ENCODE assay signal across 9 cellular contexts in the genomic region with DNA sequence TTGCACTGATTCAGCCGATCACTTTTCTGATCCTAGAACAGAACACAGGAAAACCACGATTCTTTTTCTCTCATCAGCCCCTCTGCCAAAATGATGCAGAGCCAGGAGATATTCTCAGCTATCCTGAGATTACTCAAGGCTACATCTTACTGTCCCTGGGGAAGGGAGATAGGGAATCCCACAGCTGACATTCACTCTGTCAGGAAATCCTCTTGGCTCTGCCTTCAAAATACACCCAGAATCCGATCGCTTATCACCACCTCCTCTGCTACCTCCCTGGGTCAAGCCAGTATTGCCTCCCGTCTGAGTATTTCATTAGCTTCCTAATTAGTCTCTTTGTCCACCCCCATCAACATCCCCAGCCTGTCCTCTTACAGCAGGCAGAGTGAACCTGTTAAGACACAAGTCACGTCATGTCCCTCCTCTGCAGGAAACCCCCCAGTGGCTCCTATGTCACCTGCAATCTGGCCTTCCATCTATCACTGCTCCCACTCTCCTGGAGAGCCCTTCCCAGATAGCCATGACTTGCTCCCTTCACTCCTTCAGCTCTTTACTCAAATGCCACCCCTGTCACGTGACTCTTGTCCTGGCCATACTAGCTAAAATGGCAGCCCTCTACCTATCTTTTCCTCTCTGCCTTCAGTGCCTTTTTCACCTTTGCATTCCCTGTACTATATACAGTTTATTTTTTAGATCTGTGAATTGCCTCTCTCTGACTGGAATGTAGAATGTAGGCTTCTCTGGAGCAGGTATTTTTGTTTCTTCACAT.
DNase-seq lines count a peak whose midpoint lies in the region; ATAC-seq and TF ChIP-seq lines count a peak whose summit lies in the region.
"Had no signal": no experiment of that assay in that cellular context is flagged by ENCODE, and none has a peak within 500 bp of the region (broad histone marks: within the 10 kb centered on the region; RNA-seq: fewer than 3 reads in every experiment).

No MANE protein-coding gene starts in this region.

- H4K5ac ChIP-seq in mesendoderm (ENCODE audit: low read length): no peak overlapping the region

- H3K36me3 ChIP-seq in endodermal cell (ENCODE audit: control insufficient read depth, insufficient read depth, low read length): no peaks in the 10 kb centered on the region
- H3K36me3 ChIP-seq in mesendoderm (ENCODE audit: control insufficient read depth, insufficient read depth, low read length): no peaks in the 10 kb centered on the region
- H3K36me3 ChIP-seq in transverse colon: no peaks in the 10 kb centered on the region
- H3K36me3 ChIP-seq in H7 (replicated peaks; ENCODE audit: control insufficient read depth, insufficient read depth, low read length): no peaks in the 10 kb centered on the region

- H3K23ac ChIP-seq in mesendoderm (ENCODE audit: low read length): no peak overlapping the region

- H3K36me3 Mint-ChIP-seq in T-helper 1 cell treated with Interleukin-12 subunit alpha and Interleukin-12 subunit beta and Interleukin-4 antibody, amounts not matched to agents 30 μg/mL and 1 μg/mL, for 36 hours (ENCODE audit: low read depth): peaks cover 17% of the 10 kb centered on the region
- H3K36me3 Mint-ChIP-seq in endodermal cell (ENCODE audit: low read depth): no peaks in the 10 kb centered on the region

- no peak overlapping the region for H3K4me3 Mint-ChIP-seq in T-helper 1 cell treated with Interleukin-12 subunit alpha and Interleukin-12 subunit beta and Interleukin-4 antibody, amounts not matched to agents 30 μg/mL and 1 μg/mL, for 36 hours
- no peak overlapping the region for H3K4me3 Mint-ChIP-seq in endodermal cell

- H4K8ac ChIP-seq in mesendoderm (ENCODE audit: low read depth, low read length): peak overlapping the region; percentile 42

- ATAC-seq in HG02623 (IDR thresholded peaks at IDR 0.05; ENCODE audit: unreplicated experiment): no peak

- H3K9me3 Mint-ChIP-seq in T-helper 1 cell treated with Interleukin-12 subunit alpha and Interleukin-12 subunit beta and Interleukin-4 antibody, amounts not matched to agents 30 μg/mL and 1 μg/mL, for 36 hours: no peaks in the 10 kb centered on the region
- no peaks in the 10 kb centered on the region for H3K9me3 Mint-ChIP-seq in endodermal cell

- peak overlapping the region; percentile 86 for H2BK15ac ChIP-seq in mesendoderm (replicated peaks; ENCODE audit: low read depth)

- peak overlapping the region; percentile 12 for H3K27ac Mint-ChIP-seq in T-helper 1 cell treated with Interleukin-12 subunit alpha and Interleukin-12 subunit beta and Interleukin-4 antibody, amounts not matched to agents 30 μg/mL and 1 μg/mL, for 36 hours
- H3K27ac Mint-ChIP-seq in endodermal cell: peak overlapping the region; percentile 47

- H3K79me1 ChIP-seq in mesendoderm (ENCODE audit: low read length): no peaks in the 10 kb centered on the region

- no peak for TF ChIP-seq EP300 in transverse colon (IDR thresholded peaks at IDR 0.05; ENCODE audit: low read depth)

- no peaks in the 10 kb centered on the region for H3K27me3 Mint-ChIP-seq in T-helper 1 cell treated with Interleukin-12 subunit alpha and Interleukin-12 subunit beta and Interleukin-4 antibody, amounts not matched to agents 30 μg/mL and 1 μg/mL, for 36 hours (ENCODE audit: low read depth)
- no peaks in the 10 kb centered on the region for H3K27me3 Mint-ChIP-seq in endodermal cell (ENCODE audit: insufficient read depth)

- no peak overlapping the region for H2AK5ac ChIP-seq in mesendoderm (ENCODE audit: low read length)

- H3K4ac ChIP-seq in mesendoderm (ENCODE audit: low read depth, low read length): peak overlapping the region; percentile 48

- H3K9ac ChIP-seq in endodermal cell (ENCODE audit: extremely low read depth, low read length, poor library complexity, severe bottlenecking) (peak overlapping the region; percentile 7), mesendoderm (ENCODE audit: low read length) (peak overlapping the region; percentile 32)

- no peak overlapping the region for H3K4me2 ChIP-seq in mesendoderm (ENCODE audit: low read length)

- no peaks in the 10 kb centered on the region for H3K79me2 ChIP-seq in mesendoderm (ENCODE audit: control insufficient read depth, insufficient read depth, low read length)

- peak overlapping the region; percentile 53 for H2BK5ac ChIP-seq in mesendoderm (ENCODE audit: low read length)

- H3K9me3 ChIP-seq in endodermal cell (ENCODE audit: control insufficient read depth, low read length) (no peaks in the 10 kb centered on the region), transverse colon (no peaks in the 10 kb centered on the region)

- TF ChIP-seq POLR2A in transverse colon (IDR thresholded peaks at IDR 0.05): no peak

- H3K56ac ChIP-seq in mesendoderm (ENCODE audit: low read length): peak overlapping the region; percentile 38

- no peak overlapping the region for H3K4me3 ChIP-seq in endodermal cell (ENCODE audit: low read length)
- no peak overlapping the region for H3K4me3 ChIP-seq in mesendoderm (ENCODE audit: low read length)
- no peak overlapping the region for H3K4me3 ChIP-seq in transverse colon
- no peak overlapping the region for H3K4me3 ChIP-seq in H7 (ENCODE audit: insufficient read depth, low read depth, low read length)

- in situ Hi-C loops in transverse colon (cut with MboI; ENCODE audit: low pct_ligation_motif_present in 1 of 4, low pct_unique_long_range_greater_than_20kb in 1 of 4, low sequenced_read_pairs in 3 of 4): loop anchor here (5.0 to 25.0 kb wide), 6 partner anchors 97 to 442 kb away; a partner anchor contains a TSS

- H3K27ac ChIP-seq in endodermal cell (ENCODE audit: low read depth, low read length): peak overlapping the region; percentile 34
- peak overlapping the region; percentile 74 for H3K27ac ChIP-seq in mesendoderm (ENCODE audit: low read depth, low read length)
- peak overlapping the region; percentile 66 to 82 (median 78) for H3K27ac ChIP-seq in transverse colon

- no peak for DNase-seq in T-helper 1 cell
- peak; percentile 77 for DNase-seq in endodermal cell
- peak; percentile 94 for DNase-seq in mesendoderm
- no peak for DNase-seq in transverse colon
- DNase-seq in NCI-H524 (lab: John Stamatoyannopoulos, UW): no peak
- DNase-seq in H7: no peak
- DNase-seq: NCI-H2029 had no signal

- WGBS in endodermal cell (ENCODE audit: insufficient coverage in 1 of 2, insufficient read length in 1 of 2), 2 experiments: 67 to 77% methylated on average over 4 to 7 of the region's 7 CpGs
- WGBS in mesendoderm (ENCODE audit: extremely low coverage, insufficient coverage, low lambda C conversion rate): no CpG with 5 or more reads among the region's 7 CpGs
- WGBS in transverse colon (ENCODE audit: low coverage in 1 of 2), 2 donors: 76 to 77% methylated on average over 6 to 7 of the region's 7 CpGs

- TF ChIP-seq CTCF in endodermal cell (conservative IDR thresholded peaks at IDR 0.05) (peak; percentile 23), transverse colon (IDR thresholded peaks at IDR 0.05) (no peak)

- H2BK120ac ChIP-seq in mesendoderm (ENCODE audit: low read depth, low read length): no peak overlapping the region

- H3K27me3 ChIP-seq in endodermal cell (ENCODE audit: control insufficient read depth, insufficient read depth, low read length, poor library complexity, severe bottlenecking) (no peaks in the 10 kb centered on the region), mesendoderm (ENCODE audit: insufficient read depth, low read length, poor library complexity) (no peaks in the 10 kb centered on the region), transverse colon (no peaks in the 10 kb centered on the region), H7 (ENCODE audit: control insufficient read depth, insufficient read depth, low read length) (no peaks in the 10 kb centered on the region)

- H3K18ac ChIP-seq in mesendoderm (ENCODE audit: low read length): peak overlapping the region; percentile 80

- peaks cover 20% of the 10 kb centered on the region for H3K4me1 Mint-ChIP-seq in T-helper 1 cell treated with Interleukin-12 subunit alpha and Interleukin-12 subunit beta and Interleukin-4 antibody, amounts not matched to agents 30 μg/mL and 1 μg/mL, for 36 hours (ENCODE audit: low read depth)
- peaks cover 40% of the 10 kb centered on the region for H3K4me1 Mint-ChIP-seq in endodermal cell

- intact Hi-C loops in transverse colon (cut with DNase I; ENCODE audit: low total_unique reads): no loop called here

- H3K4me1 ChIP-seq in endodermal cell (ENCODE audit: control insufficient read depth, insufficient read depth, low read length): peaks cover 14% of the 10 kb centered on the region
- H3K4me1 ChIP-seq in mesendoderm (ENCODE audit: control insufficient read depth, low read depth, low read length): peaks cover 9% of the 10 kb centered on the region
- peaks cover 0 to 34% (median 13%) of the 10 kb centered on the region in 4 donors for H3K4me1 ChIP-seq in transverse colon

Comparison
In these comparisons a context has a peak if more than half of its experiments do, and no peak if none do; other contexts are left out.
1. DNase-seq: peak in endodermal cell (single experiment) and mesendoderm (single experiment); none in T-helper 1 cell (0 of 5), transverse colon (single experiment), NCI-H524 (0 of 2) and H7 (single experiment).
2. Peak in every context shown above with its lines, with median percentiles within 50 percentile points of each other: H3K27ac ChIP-seq.